Comparison of ENCODE assay signal across 12 cellular contexts in genomic region chr20:12053348-12053747, GRCh38.
DNase-seq lines count a peak whose midpoint lies in the region; ATAC-seq and TF ChIP-seq lines count a peak whose summit lies in the region.
"Had no signal": no experiment of that assay in that cellular context is flagged by ENCODE, and none has a peak within 500 bp of the region (broad histone marks: within the 10 kb centered on the region; RNA-seq: fewer than 3 reads in every experiment).

No MANE protein-coding gene starts in this region.

- POLR2A ChIA-PET in AG04450 (lab: Yijun Ruan, JAX) = no interaction called here
- POLR2A ChIA-PET in Caco-2 (lab: Charles Lee) = no interaction called here

- no peak overlapping the region for H3K27ac ChIP-seq in AG04450 (ENCODE audit: low read depth, low read length)
- H3K27ac ChIP-seq: pancreas had no signal

- BruUV-seq in Caco-2 (replicated peaks; lab: Mats Ljungman, UMichigan) = no TSS peak

- CTCF ChIA-PET in AG04450 (lab: Charles Lee) = no interaction called here
- CTCF ChIA-PET in Caco-2 (lab: Charles Lee) = no interaction called here

- H3K4me3 ChIP-seq in AG04450 (ENCODE audit: low read depth, low read length) (no peak overlapping the region), Caco-2 (ENCODE audit: low read depth, low read length) (no peak overlapping the region)
- H3K4me3 ChIP-seq: pancreas had no signal

- no peaks in the 10 kb centered on the region for H3K9me3 Mint-ChIP-seq in Caco-2 (ENCODE audit: unreplicated experiment)

- no peaks in the 10 kb centered on the region for H3K36me3 Mint-ChIP-seq in Caco-2 (ENCODE audit: insufficient read depth, unreplicated experiment)
- H3K36me3 Mint-ChIP-seq: activated naive CD8-positive, alpha-beta T cell had no signal

- no peaks in the 10 kb centered on the region for H3K27me3 Mint-ChIP-seq in Caco-2 (ENCODE audit: insufficient read depth, unreplicated experiment)
- H3K27me3 Mint-ChIP-seq: T-helper 17 cell had no signal

- intact Hi-C loops in Caco-2 (cut with micrococcal nuclease; ENCODE audit: unreplicated experiment) = no loop called here

- H3K9me3 ChIP-seq in AG04450 (ENCODE audit: control insufficient read depth, insufficient read depth, low read length) = no peaks in the 10 kb centered on the region
- no peaks in the 10 kb centered on the region for H3K9me3 ChIP-seq in Caco-2
- H3K9me3 ChIP-seq: pancreas had no signal

- H3K4me3 Mint-ChIP-seq in Caco-2 (ENCODE audit: unreplicated experiment) = no peak overlapping the region
- H3K4me3 Mint-ChIP-seq: activated naive CD8-positive, alpha-beta T cell; T-helper 17 cell had no signal

- ATAC-seq in HG02678 (IDR thresholded peaks at IDR 0.05; ENCODE audit: unreplicated experiment) = peak; percentile 75
- no peak for ATAC-seq in HG02571 (IDR thresholded peaks at IDR 0.05; ENCODE audit: unreplicated experiment)
- ATAC-seq: T-helper 17 cell had no signal

- no peaks in the 10 kb centered on the region for H3K4me1 ChIP-seq in Caco-2
- H3K4me1 ChIP-seq: pancreas had no signal

- no peak overlapping the region for H3K27ac Mint-ChIP-seq in Caco-2 (ENCODE audit: unreplicated experiment)
- H3K27ac Mint-ChIP-seq: activated naive CD8-positive, alpha-beta T cell; T-helper 17 cell had no signal

- H3K4me1 Mint-ChIP-seq in Caco-2 (ENCODE audit: low read depth, unreplicated experiment) = no peaks in the 10 kb centered on the region
- H3K4me1 Mint-ChIP-seq: T-helper 17 cell had no signal

- H3K27me3 ChIP-seq in AG04450 (ENCODE audit: control insufficient read depth, insufficient read depth, low read length) (no peaks in the 10 kb centered on the region), Caco-2 (replicated peaks; ENCODE audit: control insufficient read depth, insufficient read depth, low read length) (no peaks in the 10 kb centered on the region)
- H3K27me3 ChIP-seq: pancreas had no signal

- TF ChIP-seq CTCF in AG04450 (IDR thresholded peaks at IDR 0.05; ENCODE audit: low read depth, low read length) (no peak), Caco-2 (IDR thresholded peaks at IDR 0.05; ENCODE audit: insufficient read depth in 1 of 2, low read depth in 1 of 2, low read length in 1 of 2, severe bottlenecking in 1 of 2, unreplicated experiment in 1 of 2) (no peak)

- DNase-seq in AG04450 (ENCODE audit: low read depth, low spot score) (peak; percentile 24), SKM-1 treated with dmso at 0.1 percent for 144 hours (lab: John Stamatoyannopoulos, UW; ENCODE audit: unreplicated experiment) (peak; percentile 71), glomerular endothelial cell (ENCODE audit: extremely low read depth, low read depth, low spot score) (peak; percentile 78), Caco-2 (no peak), NCI-H146 (lab: John Stamatoyannopoulos, UW) (no peak)
- DNase-seq in activated CD8-positive, alpha-beta memory T cell treated with anti-CD3 and anti-CD28 coated beads for 24 hours = no peak
- DNase-seq: head of caudate nucleus, pancreas, T-helper 17 cell had no signal

- no peaks in the 10 kb centered on the region for H3K36me3 ChIP-seq in Caco-2 (ENCODE audit: control insufficient read depth, insufficient read depth, low read length)
- H3K36me3 ChIP-seq: pancreas had no signal

Comparison
In these comparisons a context has a peak if more than half of its experiments do, and no peak if none do; other contexts are left out.
1. DNase-seq: peak in AG04450 (single experiment), SKM-1 treated with dmso at 0.1 percent for 144 hours (single experiment) and glomerular endothelial cell (single experiment); none in activated CD8-positive, alpha-beta memory T cell treated with anti-CD3 and anti-CD28 coated beads for 24 hours (single experiment), Caco-2 (0 of 2) and NCI-H146 (single experiment).